In the genomic region with DNA sequence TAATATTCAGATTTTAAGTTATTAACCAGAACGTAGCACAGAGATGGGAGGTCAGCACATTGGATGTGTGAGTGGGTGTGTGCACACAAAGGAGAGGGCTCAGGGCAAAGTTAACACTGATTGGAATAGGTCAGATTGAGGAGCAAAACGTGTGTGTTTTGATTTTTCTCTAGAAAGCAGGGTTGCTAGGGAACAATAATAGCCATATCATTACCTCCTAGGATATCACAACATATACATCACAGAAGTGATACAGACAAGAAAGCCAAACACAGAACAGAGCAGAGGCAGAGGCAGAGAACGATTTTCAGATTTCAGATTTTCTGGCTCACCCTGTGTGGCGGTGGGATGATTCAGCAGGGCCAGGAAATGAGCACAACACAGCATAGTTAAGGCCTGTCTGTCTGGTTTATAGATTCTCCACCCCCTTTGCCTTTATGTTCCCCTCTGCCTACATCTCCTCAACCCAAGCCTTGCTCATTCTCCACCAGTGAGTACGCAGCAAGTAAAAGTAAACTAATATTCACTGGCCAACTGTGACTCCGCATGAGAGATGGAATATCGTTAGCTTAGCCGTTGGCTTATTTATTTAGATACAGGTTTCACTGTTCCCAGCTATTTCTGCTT, we compare ENCODE assay signal across 9 cellular contexts.
DNase-seq lines count a peak whose midpoint lies in the region; ATAC-seq lines count a peak whose summit lies in the region.
"Had no signal": no experiment of that assay in that cellular context is flagged by ENCODE, and none has a peak within 500 bp of the region (broad histone marks: within the 10 kb centered on the region; RNA-seq: fewer than 3 reads in every experiment).

No MANE protein-coding gene starts in this region.

- H3K4me3 ChIP-seq in skeletal muscle tissue (ENCODE audit: low read length in 3 of 3), result peak overlapping the region; percentile 2 to 59 (median 15)

- DNase-seq in NCI-H2196 treated with DMSO at 0.1 percent for 48 hours (lab: John Stamatoyannopoulos, UW; ENCODE audit: unreplicated experiment) (peak; percentile 5), NCI-H2196 (lab: John Stamatoyannopoulos, UW; ENCODE audit: unreplicated experiment) (no peak), NCI-H748 (lab: John Stamatoyannopoulos, UW; ENCODE audit: unreplicated experiment) (peak; percentile 93)
- DNase-seq in effector CD8-positive, alpha-beta T cell (lab: John Stamatoyannopoulos, UW), result no peak
- DNase-seq: CD4-positive, alpha-beta memory T cell had no signal

- H3K27me3 ChIP-seq in skeletal muscle tissue (ENCODE audit: control insufficient read depth in 3 of 3, insufficient read depth in 3 of 3, low read length in 3 of 3), result no peaks in the 10 kb centered on the region

- H3K9ac ChIP-seq in skeletal muscle tissue (ENCODE audit: low read depth in 1 of 3, low read length in 3 of 3), result peak overlapping the region; percentile 58 to 71 (median 66)

- H3K27ac ChIP-seq in skeletal muscle tissue (ENCODE audit: low read depth, low read length), result peak overlapping the region; percentile 94

- ATAC-seq in esophagus mucosa (peak; percentile 93), HG02970 (IDR thresholded peaks at IDR 0.05; ENCODE audit: low FRiP score, unreplicated experiment) (no peak), HG03159 (IDR thresholded peaks at IDR 0.05; ENCODE audit: unreplicated experiment) (no peak)

- no peaks in the 10 kb centered on the region for H3K36me3 ChIP-seq in skeletal muscle tissue (ENCODE audit: control insufficient read depth in 3 of 3, insufficient read depth in 3 of 3, low read length in 3 of 3)

- H3K4me1 ChIP-seq in skeletal muscle tissue (ENCODE audit: control insufficient read depth in 3 of 3, insufficient read depth in 3 of 3, low read length in 3 of 3), result peaks cover 26 to 35% (median 34%) of the 10 kb centered on the region in 3 donors

- no peaks in the 10 kb centered on the region for H3K9me3 ChIP-seq in skeletal muscle tissue (ENCODE audit: control insufficient read depth in 3 of 3, low read length in 3 of 3)

Comparison
In these comparisons a context has a peak if more than half of its experiments do, and no peak if none do; other contexts are left out.
1. DNase-seq: peak in NCI-H2196 treated with DMSO at 0.1 percent for 48 hours (single experiment) and NCI-H748 (single experiment); none in NCI-H2196 (single experiment) and effector CD8-positive, alpha-beta T cell (single experiment).